13 cellular contexts compared by ENCODE assay signal in genomic region chr5:16819522-16820167, GRCh38.
A peak's percentile ranks its signal among the peaks of the same experiment; 100 is the strongest.
DNase-seq lines count a peak whose midpoint lies in the region; ATAC-seq and TF ChIP-seq lines count a peak whose summit lies in the region.
"Had no signal": no experiment of that assay in that cellular context is flagged by ENCODE, and none has a peak within 500 bp of the region (broad histone marks: within the 10 kb centered on the region; RNA-seq: fewer than 3 reads in every experiment).

No MANE protein-coding gene starts in this region.

- no peaks in the 10 kb centered on the region for H3K27me3 Mint-ChIP-seq in activated CD4-positive, alpha-beta T cell treated with anti-CD3 and anti-CD28 coated beads, Interleukin-2, amount 10 ng/mL, durations not matched to agents 24 days and 14 days
- H3K27me3 Mint-ChIP-seq in naive thymus-derived CD8-positive, alpha-beta T cell, result peaks cover 0 to 3% (median 2%) of the 10 kb centered on the region in 5 donors
- H3K27me3 Mint-ChIP-seq: naive B cell had no signal

- H3K36me3 Mint-ChIP-seq in activated CD4-positive, alpha-beta T cell treated with anti-CD3 and anti-CD28 coated beads, Interleukin-2, amount 10 ng/mL, durations not matched to agents 24 days and 14 days (ENCODE audit: low read depth), result no peaks in the 10 kb centered on the region
- H3K36me3 Mint-ChIP-seq in naive thymus-derived CD8-positive, alpha-beta T cell, result no peaks in the 10 kb centered on the region
- H3K36me3 Mint-ChIP-seq: immature natural killer cell, naive B cell had no signal

- peak overlapping the region; percentile 72 for H3K27ac ChIP-seq in WERI-Rb-1
- no peak overlapping the region for H3K27ac ChIP-seq in MM.1S (ENCODE audit: low read length)

- H3K4me1 ChIP-seq in MM.1S (ENCODE audit: low read length), result no peaks in the 10 kb centered on the region

- H3K27me3 ChIP-seq in WERI-Rb-1 (ENCODE audit: insufficient read depth, low read depth, severe bottlenecking), result no peaks in the 10 kb centered on the region
- H3K27me3 ChIP-seq in MM.1S (replicated peaks; ENCODE audit: insufficient read depth, low read length), result no peaks in the 10 kb centered on the region

- TF ChIP-seq CTCF in WERI-Rb-1 (IDR thresholded peaks at IDR 0.05; ENCODE audit: low read depth, low read length) (no peak), fibroblast of the aortic adventitia (IDR thresholded peaks at IDR 0.05; ENCODE audit: insufficient read depth, low read length) (no peak), MM.1S (IDR thresholded peaks at IDR 0.05; ENCODE audit: low read length) (no peak)

- H3K9me3 ChIP-seq in WERI-Rb-1 (ENCODE audit: severe bottlenecking) (no peaks in the 10 kb centered on the region), MM.1S (replicated peaks; ENCODE audit: insufficient read depth, low read length) (no peaks in the 10 kb centered on the region)

- no peak for ATAC-seq in GM21786 (IDR thresholded peaks at IDR 0.05; ENCODE audit: unreplicated experiment)
- no peak for ATAC-seq in naive thymus-derived CD8-positive, alpha-beta T cell
- ATAC-seq: Right ventricle myocardium inferior had no signal

- H3F3A ChIP-seq in MM.1S (ENCODE audit: insufficient read depth, low read length), result no peaks in the 10 kb centered on the region

- no peak overlapping the region for H3K4me3 Mint-ChIP-seq in activated CD4-positive, alpha-beta T cell treated with anti-CD3 and anti-CD28 coated beads, Interleukin-2, amount 10 ng/mL, durations not matched to agents 24 days and 14 days
- no peak overlapping the region for H3K4me3 Mint-ChIP-seq in naive thymus-derived CD8-positive, alpha-beta T cell
- H3K4me3 Mint-ChIP-seq: immature natural killer cell, naive B cell had no signal

- H3K9me2 ChIP-seq in MM.1S (replicated peaks; ENCODE audit: insufficient read depth, low read length), result no peaks in the 10 kb centered on the region

- H3K36me3 ChIP-seq in WERI-Rb-1 (peaks cover 2% of the 10 kb centered on the region; the same call in 1 of the 2 replicates), MM.1S (replicated peaks; ENCODE audit: insufficient read depth, low read length) (no peaks in the 10 kb centered on the region)

- no peak overlapping the region for H3K9ac ChIP-seq in MM.1S (ENCODE audit: low read length)

- H3K4me1 Mint-ChIP-seq in activated CD4-positive, alpha-beta T cell treated with anti-CD3 and anti-CD28 coated beads, Interleukin-2, amount 10 ng/mL, durations not matched to agents 24 days and 14 days, result no peaks in the 10 kb centered on the region
- no peaks in the 10 kb centered on the region for H3K4me1 Mint-ChIP-seq in naive thymus-derived CD8-positive, alpha-beta T cell
- H3K4me1 Mint-ChIP-seq: immature natural killer cell, naive B cell had no signal

- POLR2A ChIA-PET in naive thymus-derived CD8-positive, alpha-beta T cell (lab: Charles Lee), result interaction anchor here (0.6 kb wide), 1 partner anchor 271 kb away, joined by 3 read pairs; no protein-coding TSS in a partner anchor

- no peak overlapping the region for H3K27ac Mint-ChIP-seq in activated CD4-positive, alpha-beta T cell treated with anti-CD3 and anti-CD28 coated beads, Interleukin-2, amount 10 ng/mL, durations not matched to agents 24 days and 14 days
- peak overlapping the region in 1 of 10 donors; percentile 8 for H3K27ac Mint-ChIP-seq in naive thymus-derived CD8-positive, alpha-beta T cell
- H3K27ac Mint-ChIP-seq: immature natural killer cell, naive B cell had no signal

- H3K4me3 ChIP-seq in WERI-Rb-1 (ENCODE audit: low read depth, low read length), result no peak overlapping the region
- H3K4me3 ChIP-seq in fibroblast of the aortic adventitia (ENCODE audit: low read depth, low read length), result no peak overlapping the region
- no peak overlapping the region for H3K4me3 ChIP-seq in MM.1S (ENCODE audit: low read length)

- H2AFZ ChIP-seq in MM.1S (ENCODE audit: low read length), result no peak overlapping the region

- H3K4me2 ChIP-seq in MM.1S (ENCODE audit: low read depth, low read length), result no peak overlapping the region

- H4K20me1 ChIP-seq in MM.1S (ENCODE audit: insufficient read depth, low read length), result no peaks in the 10 kb centered on the region

- peak; percentile 95 for DNase-seq in EH (ENCODE audit: low read depth)
- DNase-seq in WERI-Rb-1, result no peak
- DNase-seq in fibroblast of the aortic adventitia (ENCODE audit: low read depth), result peak; percentile 86
- DNase-seq in renal cortical epithelial cell (ENCODE audit: low read depth), result peak; percentile 39
- DNase-seq in activated CD4-positive, alpha-beta T cell treated with anti-CD3 and anti-CD28 coated beads, Interleukin-2, amount 10 ng/mL, durations not matched to agents 24 days and 14 days, result no peak
- no peak for DNase-seq in MM.1S
- DNase-seq in naive thymus-derived CD8-positive, alpha-beta T cell, result no peak
- DNase-seq: C1 segment of cervical spinal cord, immature natural killer cell, naive B cell, small intestine had no signal

- H3K79me2 ChIP-seq in MM.1S (ENCODE audit: low read length), result no peaks in the 10 kb centered on the region

- H3K9me3 Mint-ChIP-seq in activated CD4-positive, alpha-beta T cell treated with anti-CD3 and anti-CD28 coated beads, Interleukin-2, amount 10 ng/mL, durations not matched to agents 24 days and 14 days, result no peaks in the 10 kb centered on the region
- no peaks in the 10 kb centered on the region for H3K9me3 Mint-ChIP-seq in naive thymus-derived CD8-positive, alpha-beta T cell

- intact Hi-C loops in activated CD4-positive, alpha-beta T cell treated with anti-CD3 and anti-CD28 coated beads, Interleukin-2, amount 10 ng/mL, durations not matched to agents 24 days and 14 days (cut with micrococcal nuclease), result no loop called here

Comparison
In these comparisons a context has a peak if more than half of its experiments do, and no peak if none do; other contexts are left out.
1. DNase-seq: peak in EH (single experiment), fibroblast of the aortic adventitia (single experiment) and renal cortical epithelial cell (single experiment); none in WERI-Rb-1 (single experiment), activated CD4-positive, alpha-beta T cell treated with anti-CD3 and anti-CD28 coated beads, Interleukin-2, amount 10 ng/mL, durations not matched to agents 24 days and 14 days (single experiment), MM.1S (single experiment) and naive thymus-derived CD8-positive, alpha-beta T cell (0 of 10).